Comparison of ENCODE assay signal across 23 cellular contexts in the genomic region with DNA sequence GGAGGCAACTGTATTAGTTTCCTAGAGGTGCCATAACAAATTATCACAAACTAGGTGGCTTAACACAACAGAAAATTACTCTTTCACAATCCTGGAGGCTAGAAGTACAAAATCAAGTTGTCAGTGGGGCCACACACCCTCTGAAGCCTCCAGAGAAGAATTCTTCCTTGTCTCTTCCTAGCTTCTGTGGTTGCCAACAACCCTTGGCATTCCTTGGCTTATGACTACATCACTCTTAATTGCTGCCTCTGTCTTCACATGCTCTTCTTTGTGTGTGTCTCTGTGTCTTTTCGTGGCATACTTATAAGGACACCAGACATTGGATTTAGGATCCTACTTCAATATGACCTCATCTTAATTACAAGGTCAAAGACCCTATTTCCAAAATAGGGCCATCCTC.
"Had no signal": no experiment of that assay in that cellular context is flagged by ENCODE, and none has a peak within 500 bp of the region (broad histone marks: within the 10 kb centered on the region; RNA-seq: fewer than 3 reads in every experiment).

No MANE protein-coding gene starts in this region.

- ATAC-seq: effector memory CD8-positive, alpha-beta T cell; gastroesophageal sphincter; left lung; lower lobe of right lung; naive thymus-derived CD4-positive, alpha-beta T cell; psoas muscle; right lobe of liver; stimulated activated naive B cell treated with anti-CD40 and anti-IgM and Interleukin-4, amounts not matched to agents 10 μg/mL and 1 μg/mL and 100 μg/mL, for 72 hours; stimulated activated naive CD8-positive, alpha-beta T cell treated with anti-CD3 and anti-CD28 coated beads, Interleukin-15, amount 100 ng/mL, for 72 hours had no signal

- FAIRE-seq: colon, keratinocyte had no signal

- H3K9me3 ChIP-seq: esophagus squamous epithelium, gastroesophageal sphincter, lower lobe of right lung, psoas muscle, right lobe of liver, spleen, testis had no signal

- H3K4me1 ChIP-seq: esophagus squamous epithelium, gastroesophageal sphincter, left lung, lower lobe of right lung, psoas muscle, right lobe of liver, spleen, testis, tibial nerve had no signal

- H3K27me3 ChIP-seq: esophagus squamous epithelium, gastroesophageal sphincter, left lung, right lobe of liver, spleen, testis, tibial nerve had no signal

- H3K36me3 ChIP-seq: esophagus squamous epithelium, gastroesophageal sphincter, left lung, lower lobe of right lung, right lobe of liver, spleen, tibial nerve had no signal

- DNase-seq: cerebellar nuclear complex; effector memory CD8-positive, alpha-beta T cell; esophagus squamous epithelium; immature natural killer cell; left lung; lower lobe of right lung; mesendoderm; naive thymus-derived CD4-positive, alpha-beta T cell; nephron progenitor cell; psoas muscle; retina; right lobe of liver; spleen; stimulated activated CD4-positive, alpha-beta T cell treated with anti-CD3 and anti-CD28 coated beads, Interleukin-15, amount 100 ng/mL, for 24 hours; stimulated activated CD4-positive, alpha-beta T cell treated with anti-CD3 and anti-CD28 coated beads, Interleukin-1b, Interleukin-23, amount 100 ng/mL, for 48 hours; stimulated activated CD4-positive, alpha-beta T cell treated with anti-CD3 and anti-CD28 coated beads, Interleukin-4, amount 100 ng/mL, for 4 hours; stimulated activated naive B cell treated with anti-CD40 and anti-IgM and Interleukin-4, amounts not matched to agents 10 μg/mL and 1 μg/mL and 100 μg/mL, for 72 hours; stimulated activated naive CD8-positive, alpha-beta T cell treated with anti-CD3 and anti-CD28 coated beads, Interleukin-15, amount 100 ng/mL, for 72 hours; testis had no signal

- H3K4me3 ChIP-seq: esophagus squamous epithelium, gastroesophageal sphincter, left lung, lower lobe of right lung, psoas muscle, right lobe of liver, spleen, testis, tibial nerve had no signal

- H3K27ac ChIP-seq: esophagus squamous epithelium, gastroesophageal sphincter, left lung, lower lobe of right lung, psoas muscle, right lobe of liver, spleen, testis, tibial nerve had no signal
